In genomic region chr16:29790183-29790948, GRCh38 we compare ENCODE assay signal across 1 cellular context.
TF ChIP-seq lines count a peak whose summit lies in the region.

Gene KIF22 (plus strand): TSS chr16:29790751. CDS start chr16:29790760, 9 bp downstream.

TF ChIP-seq in K562, 482 proteins besides CTCF, POLR2A, EP300 and RAD21 (continued from another document):
- TF ChIP-seq PKNOX1 (IDR thresholded peaks at IDR 0.05): peak; percentile 62
- no peak; the same call in 1 of the 2 replicates for TF ChIP-seq USF1 (CRISPR knock-in tag; IDR thresholded peaks at IDR 0.05)
- no peak for TF ChIP-seq GTF2B (IDR thresholded peaks at IDR 0.05; ENCODE audit: extremely low read depth, insufficient read length)
- no peak for TF ChIP-seq ZNF707 (CRISPR knock-in tag; conservative IDR thresholded peaks at IDR 0.05)
- TF ChIP-seq EZH2 (IDR thresholded peaks at IDR 0.05; ENCODE audit: borderline replicate concordance, low read depth, low read length): no peak
- peak; percentile 11; the same call in 1 of the 2 replicates for TF ChIP-seq NR2C2 (CRISPR knock-in tag; IDR thresholded peaks at IDR 0.05)
- peak; percentile 86 for TF ChIP-seq NR2C2 (tag; IDR thresholded peaks at IDR 0.05)
- no peak for TF ChIP-seq PTBP1 (IDR thresholded peaks at IDR 0.05; ENCODE audit: low read depth, low read length)
- no peak for TF ChIP-seq SLC30A9 (CRISPR knock-in tag; IDR thresholded peaks at IDR 0.05)
- TF ChIP-seq ZNF134 (CRISPR knock-in tag; conservative IDR thresholded peaks at IDR 0.05): no peak
- TF ChIP-seq ESRRB (CRISPR knock-in tag; IDR thresholded peaks at IDR 0.05; ENCODE audit: borderline replicate concordance): no peak
- TF ChIP-seq ATF3 (IDR thresholded peaks at IDR 0.05): no peak
- no peak for TF ChIP-seq ATF3 (CRISPR knock-in tag; conservative IDR thresholded peaks at IDR 0.05)
- TF ChIP-seq GATAD2B (IDR thresholded peaks at IDR 0.05; ENCODE audit: borderline replicate concordance): no peak
- TF ChIP-seq KAT7 (CRISPR knock-in tag; IDR thresholded peaks at IDR 0.05; ENCODE audit: borderline replicate concordance): peak; percentile 79
